1 cellular context compared by ENCODE assay signal in the genomic region with DNA sequence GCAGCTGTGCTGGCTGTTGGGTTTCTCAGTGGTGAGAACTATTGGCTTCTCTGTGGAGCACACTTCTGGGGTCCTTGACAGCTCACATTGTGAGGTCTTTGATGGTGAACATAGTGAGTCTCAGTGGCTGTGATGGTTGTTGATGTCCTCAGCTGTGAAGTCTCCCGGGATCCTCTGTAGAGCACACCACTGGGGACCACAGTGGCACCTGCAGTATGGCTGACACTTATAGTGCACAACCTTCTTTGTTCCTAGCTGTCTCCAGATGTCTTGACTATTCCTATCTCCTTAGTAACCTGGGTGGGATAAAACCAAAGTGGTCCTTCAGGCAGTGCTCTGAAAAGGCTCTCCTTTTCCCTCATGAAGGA.
TF ChIP-seq lines count a peak whose summit lies in the region.

No MANE protein-coding gene starts in this region.

TF ChIP-seq in GM12878, 131 proteins besides CTCF, POLR2A, EP300 and RAD21:
- TF ChIP-seq BRCA1 (IDR thresholded peaks at IDR 0.05; ENCODE audit: low read depth, low read length) = no peak
- TF ChIP-seq TCF12 (IDR thresholded peaks at IDR 0.05; ENCODE audit: low read depth, low read length) = no peak
- TF ChIP-seq, protein P1, sequence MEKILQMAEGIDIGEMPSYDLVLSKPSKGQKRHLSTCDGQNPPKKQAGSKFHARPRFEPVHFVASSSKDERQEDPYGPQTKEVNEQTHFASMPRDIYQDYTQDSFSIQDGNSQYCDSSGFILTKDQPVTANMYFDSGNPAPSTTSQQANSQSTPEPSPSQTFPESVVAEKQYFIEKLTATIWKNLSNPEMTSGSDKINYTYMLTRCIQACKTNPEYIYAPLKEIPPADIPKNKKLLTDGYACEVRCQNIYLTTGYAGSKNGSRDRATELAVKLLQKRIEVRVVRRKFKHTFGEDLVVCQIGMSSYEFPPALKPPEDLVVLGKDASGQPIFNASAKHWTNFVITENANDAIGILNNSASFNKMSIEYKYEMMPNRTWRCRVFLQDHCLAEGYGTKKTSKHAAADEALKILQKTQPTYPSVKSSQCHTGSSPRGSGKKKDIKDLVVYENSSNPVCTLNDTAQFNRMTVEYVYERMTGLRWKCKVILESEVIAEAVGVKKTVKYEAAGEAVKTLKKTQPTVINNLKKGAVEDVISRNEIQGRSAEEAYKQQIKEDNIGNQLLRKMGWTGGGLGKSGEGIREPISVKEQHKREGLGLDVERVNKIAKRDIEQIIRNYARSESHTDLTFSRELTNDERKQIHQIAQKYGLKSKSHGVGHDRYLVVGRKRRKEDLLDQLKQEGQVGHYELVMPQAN (conservative IDR thresholded peaks at IDR 0.05) = no peak
- TF ChIP-seq KDM1A (IDR thresholded peaks at IDR 0.05; ENCODE audit: borderline replicate concordance) = no peak
- no peak for TF ChIP-seq BACH1 (IDR thresholded peaks at IDR 0.05; ENCODE audit: borderline replicate concordance)
- TF ChIP-seq, protein P2, sequence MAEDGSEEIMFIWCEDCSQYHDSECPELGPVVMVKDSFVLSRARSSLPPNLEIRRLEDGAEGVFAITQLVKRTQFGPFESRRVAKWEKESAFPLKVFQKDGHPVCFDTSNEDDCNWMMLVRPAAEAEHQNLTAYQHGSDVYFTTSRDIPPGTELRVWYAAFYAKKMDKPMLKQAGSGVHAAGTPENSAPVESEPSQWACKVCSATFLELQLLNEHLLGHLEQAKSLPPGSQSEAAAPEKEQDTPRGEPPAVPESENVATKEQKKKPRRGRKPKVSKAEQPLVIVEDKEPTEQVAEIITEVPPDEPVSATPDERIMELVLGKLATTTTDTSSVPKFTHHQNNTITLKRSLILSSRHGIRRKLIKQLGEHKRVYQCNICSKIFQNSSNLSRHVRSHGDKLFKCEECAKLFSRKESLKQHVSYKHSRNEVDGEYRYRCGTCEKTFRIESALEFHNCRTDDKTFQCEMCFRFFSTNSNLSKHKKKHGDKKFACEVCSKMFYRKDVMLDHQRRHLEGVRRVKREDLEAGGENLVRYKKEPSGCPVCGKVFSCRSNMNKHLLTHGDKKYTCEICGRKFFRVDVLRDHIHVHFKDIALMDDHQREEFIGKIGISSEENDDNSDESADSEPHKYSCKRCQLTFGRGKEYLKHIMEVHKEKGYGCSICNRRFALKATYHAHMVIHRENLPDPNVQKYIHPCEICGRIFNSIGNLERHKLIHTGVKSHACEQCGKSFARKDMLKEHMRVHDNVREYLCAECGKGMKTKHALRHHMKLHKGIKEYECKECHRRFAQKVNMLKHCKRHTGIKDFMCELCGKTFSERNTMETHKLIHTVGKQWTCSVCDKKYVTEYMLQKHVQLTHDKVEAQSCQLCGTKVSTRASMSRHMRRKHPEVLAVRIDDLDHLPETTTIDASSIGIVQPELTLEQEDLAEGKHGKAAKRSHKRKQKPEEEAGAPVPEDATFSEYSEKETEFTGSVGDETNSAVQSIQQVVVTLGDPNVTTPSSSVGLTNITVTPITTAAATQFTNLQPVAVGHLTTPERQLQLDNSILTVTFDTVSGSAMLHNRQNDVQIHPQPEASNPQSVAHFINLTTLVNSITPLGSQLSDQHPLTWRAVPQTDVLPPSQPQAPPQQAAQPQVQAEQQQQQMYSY (CRISPR knock-in tag; IDR thresholded peaks at IDR 0.05) = no peak
- no peak for TF ChIP-seq IKZF1 (conservative IDR thresholded peaks at IDR 0.05)
- TF ChIP-seq TCF3 (IDR thresholded peaks at IDR 0.05; ENCODE audit: borderline replicate concordance, insufficient read depth, low read depth, low read length) = no peak
- TF ChIP-seq, protein P3, sequence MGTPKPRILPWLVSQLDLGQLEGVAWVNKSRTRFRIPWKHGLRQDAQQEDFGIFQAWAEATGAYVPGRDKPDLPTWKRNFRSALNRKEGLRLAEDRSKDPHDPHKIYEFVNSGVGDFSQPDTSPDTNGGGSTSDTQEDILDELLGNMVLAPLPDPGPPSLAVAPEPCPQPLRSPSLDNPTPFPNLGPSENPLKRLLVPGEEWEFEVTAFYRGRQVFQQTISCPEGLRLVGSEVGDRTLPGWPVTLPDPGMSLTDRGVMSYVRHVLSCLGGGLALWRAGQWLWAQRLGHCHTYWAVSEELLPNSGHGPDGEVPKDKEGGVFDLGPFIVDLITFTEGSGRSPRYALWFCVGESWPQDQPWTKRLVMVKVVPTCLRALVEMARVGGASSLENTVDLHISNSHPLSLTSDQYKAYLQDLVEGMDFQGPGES (IDR thresholded peaks at IDR 0.05) = no peak
- no peak for TF ChIP-seq HDGF (IDR thresholded peaks at IDR 0.05)
- no peak for TF ChIP-seq ZNF384 (IDR thresholded peaks at IDR 0.05; ENCODE audit: borderline replicate concordance, low read depth, low read length)
- TF ChIP-seq, protein P4, sequence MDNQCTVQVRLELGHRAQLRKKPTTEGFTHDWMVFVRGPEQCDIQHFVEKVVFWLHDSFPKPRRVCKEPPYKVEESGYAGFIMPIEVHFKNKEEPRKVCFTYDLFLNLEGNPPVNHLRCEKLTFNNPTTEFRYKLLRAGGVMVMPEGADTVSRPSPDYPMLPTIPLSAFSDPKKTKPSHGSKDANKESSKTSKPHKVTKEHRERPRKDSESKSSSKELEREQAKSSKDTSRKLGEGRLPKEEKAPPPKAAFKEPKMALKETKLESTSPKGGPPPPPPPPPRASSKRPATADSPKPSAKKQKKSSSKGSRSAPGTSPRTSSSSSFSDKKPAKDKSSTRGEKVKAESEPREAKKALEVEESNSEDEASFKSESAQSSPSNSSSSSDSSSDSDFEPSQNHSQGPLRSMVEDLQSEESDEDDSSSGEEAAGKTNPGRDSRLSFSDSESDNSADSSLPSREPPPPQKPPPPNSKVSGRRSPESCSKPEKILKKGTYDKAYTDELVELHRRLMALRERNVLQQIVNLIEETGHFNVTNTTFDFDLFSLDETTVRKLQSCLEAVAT (IDR thresholded peaks at IDR 0.05) = no peak
- TF ChIP-seq YBX1 (IDR thresholded peaks at IDR 0.05) = no peak
- TF ChIP-seq SMAD1 (IDR thresholded peaks at IDR 0.05; ENCODE audit: low read depth, partially characterized antibody) = no peak
- TF ChIP-seq SREBF2 (IDR thresholded peaks at IDR 0.05; ENCODE audit: low read length) = no peak
- TF ChIP-seq, protein P5, sequence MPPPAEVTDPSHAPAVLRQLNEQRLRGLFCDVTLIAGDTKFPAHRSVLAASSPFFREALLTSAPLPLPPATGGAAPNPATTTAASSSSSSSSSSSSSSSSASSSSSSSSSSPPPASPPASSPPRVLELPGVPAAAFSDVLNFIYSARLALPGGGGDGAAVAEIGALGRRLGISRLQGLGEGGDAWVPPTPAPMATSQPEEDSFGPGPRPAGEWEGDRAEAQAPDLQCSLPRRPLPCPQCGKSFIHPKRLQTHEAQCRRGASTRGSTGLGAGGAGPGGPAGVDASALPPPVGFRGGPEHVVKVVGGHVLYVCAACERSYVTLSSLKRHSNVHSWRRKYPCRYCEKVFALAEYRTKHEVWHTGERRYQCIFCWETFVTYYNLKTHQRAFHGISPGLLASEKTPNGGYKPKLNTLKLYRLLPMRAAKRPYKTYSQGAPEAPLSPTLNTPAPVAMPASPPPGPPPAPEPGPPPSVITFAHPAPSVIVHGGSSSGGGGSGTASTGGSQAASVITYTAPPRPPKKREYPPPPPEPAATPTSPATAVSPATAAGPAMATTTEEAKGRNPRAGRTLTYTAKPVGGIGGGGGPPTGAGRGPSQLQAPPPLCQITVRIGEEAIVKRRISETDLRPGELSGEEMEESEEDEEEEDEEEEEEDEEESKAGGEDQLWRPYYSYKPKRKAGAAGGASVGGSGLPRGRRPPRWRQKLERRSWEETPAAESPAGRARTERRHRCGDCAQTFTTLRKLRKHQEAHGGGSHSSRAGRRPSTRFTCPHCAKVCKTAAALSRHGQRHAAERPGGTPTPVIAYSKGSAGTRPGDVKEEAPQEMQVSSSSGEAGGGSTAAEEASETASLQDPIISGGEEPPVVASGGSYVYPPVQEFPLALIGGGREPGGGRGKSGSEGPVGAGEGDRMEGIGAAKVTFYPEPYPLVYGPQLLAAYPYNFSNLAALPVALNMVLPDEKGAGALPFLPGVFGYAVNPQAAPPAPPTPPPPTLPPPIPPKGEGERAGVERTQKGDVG (CRISPR knock-in tag; IDR thresholded peaks at IDR 0.05) = no peak
- no peak for TF ChIP-seq PAX5 (IDR thresholded peaks at IDR 0.05; ENCODE audit: borderline replicate concordance, low read depth, low read length)
- no peak for TF ChIP-seq NBN (IDR thresholded peaks at IDR 0.05)
- no peak for TF ChIP-seq CHD1 (IDR thresholded peaks at IDR 0.05; ENCODE audit: low read depth, low read length)
- TF ChIP-seq, protein P6, sequence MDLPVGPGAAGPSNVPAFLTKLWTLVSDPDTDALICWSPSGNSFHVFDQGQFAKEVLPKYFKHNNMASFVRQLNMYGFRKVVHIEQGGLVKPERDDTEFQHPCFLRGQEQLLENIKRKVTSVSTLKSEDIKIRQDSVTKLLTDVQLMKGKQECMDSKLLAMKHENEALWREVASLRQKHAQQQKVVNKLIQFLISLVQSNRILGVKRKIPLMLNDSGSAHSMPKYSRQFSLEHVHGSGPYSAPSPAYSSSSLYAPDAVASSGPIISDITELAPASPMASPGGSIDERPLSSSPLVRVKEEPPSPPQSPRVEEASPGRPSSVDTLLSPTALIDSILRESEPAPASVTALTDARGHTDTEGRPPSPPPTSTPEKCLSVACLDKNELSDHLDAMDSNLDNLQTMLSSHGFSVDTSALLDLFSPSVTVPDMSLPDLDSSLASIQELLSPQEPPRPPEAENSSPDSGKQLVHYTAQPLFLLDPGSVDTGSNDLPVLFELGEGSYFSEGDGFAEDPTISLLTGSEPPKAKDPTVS (IDR thresholded peaks at IDR 0.05; ENCODE audit: low read depth, low read length) = no peak
